8 cellular contexts compared by ENCODE assay signal in the genomic region with DNA sequence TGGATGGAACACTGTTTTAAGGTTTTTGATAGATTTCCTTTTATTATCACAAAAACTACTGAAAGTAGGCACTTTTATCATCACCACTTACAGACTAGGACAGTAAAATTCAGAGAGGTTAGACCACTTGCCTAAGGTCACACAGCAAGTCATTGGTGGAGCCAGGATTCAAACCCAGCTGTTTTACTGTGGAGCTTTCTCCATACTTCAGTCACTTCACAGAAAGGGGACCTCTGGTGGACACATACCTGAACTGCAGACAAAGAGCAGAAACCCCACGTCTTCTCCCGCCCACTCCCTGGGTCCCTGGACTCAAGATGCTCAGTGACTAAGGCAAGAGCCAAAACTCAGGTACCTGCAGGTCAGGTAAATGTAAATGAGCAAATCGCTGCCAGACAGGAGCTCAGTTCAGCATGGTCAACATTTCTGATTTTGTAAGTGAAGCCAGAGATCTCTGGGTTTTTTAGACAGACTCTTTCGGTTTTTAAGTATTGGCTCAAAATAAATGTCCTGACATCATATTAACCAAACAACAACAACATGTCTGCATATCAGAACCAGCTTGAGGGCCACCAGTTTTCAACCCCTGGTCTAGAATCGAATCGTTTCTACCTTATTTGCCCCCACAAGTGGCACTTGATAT.
DNase-seq lines count a peak whose midpoint lies in the region; ATAC-seq lines count a peak whose summit lies in the region.

No MANE protein-coding gene starts in this region.

- in situ Hi-C loops in SK-MEL-5 (cut with HindIII; ENCODE audit: low pct_unique_long_range_greater_than_20kb, low sequenced_read_pairs) = no loop called here

- DNase-seq in DMS114 treated with DMSO at 0.1 percent for 48 hours (lab: John Stamatoyannopoulos, UW; ENCODE audit: unreplicated experiment) (peak; percentile 56), SK-MEL-5 (ENCODE audit: low read depth, low spot score) (peak; percentile 81), iris pigment epithelial cell (ENCODE audit: low read depth) (peak; percentile 56)
- DNase-seq in activated naive CD8-positive, alpha-beta T cell treated with anti-CD3 and anti-CD28 coated beads, Interleukin-2, amount 50 U/mL, for 16 hours (ENCODE audit: low read depth, low spot score) = peak; percentile 11
- DNase-seq in stimulated activated CD8-positive, alpha-beta memory T cell treated with anti-CD3 and anti-CD28 coated beads, Interleukin-12 subunit alpha, Interleukin-12 subunit beta, amount 100 ng/mL, for 1 hour (ENCODE audit: low read depth) = peak; percentile 10

- ATAC-seq in HG02981 (IDR thresholded peaks at IDR 0.05; ENCODE audit: unreplicated experiment) (peak; percentile 56), HG02970 (IDR thresholded peaks at IDR 0.05; ENCODE audit: low FRiP score, unreplicated experiment) (no peak), GM18511 (IDR thresholded peaks at IDR 0.05; ENCODE audit: unreplicated experiment) (no peak)

Comparison
In these comparisons a context has a peak if more than half of its experiments do, and no peak if none do; other contexts are left out.
1. DNase-seq: peak in every context shown above with its lines; median percentile 81 in SK-MEL-5; 56 in DMS114 treated with DMSO at 0.1 percent for 48 hours; 56 in iris pigment epithelial cell; 11 in activated naive CD8-positive, alpha-beta T cell treated with anti-CD3 and anti-CD28 coated beads, Interleukin-2, amount 50 U/mL, for 16 hours; 10 in stimulated activated CD8-positive, alpha-beta memory T cell treated with anti-CD3 and anti-CD28 coated beads, Interleukin-12 subunit alpha, Interleukin-12 subunit beta, amount 100 ng/mL, for 1 hour.